27 cellular contexts compared by ENCODE assay signal in genomic region chr2:48337871-48338270, GRCh38.
"Had no signal": no experiment of that assay in that cellular context is flagged by ENCODE, and none has a peak within 500 bp of the region (broad histone marks: within the 10 kb centered on the region; RNA-seq: fewer than 3 reads in every experiment).

No MANE protein-coding gene starts in this region.

- ATAC-seq: natural killer cell; psoas muscle; right cardiac atrium; right lobe of liver; stimulated activated effector memory CD8-positive, alpha-beta T cell treated with anti-CD3 and anti-CD28 coated beads, Interleukin-12 subunit alpha, Interleukin-12 subunit beta, amount 100 ng/mL, for 72 hours; stimulated activated naive B cell treated with anti-CD40 and anti-IgM and Interleukin-4, amounts not matched to agents 10 μg/mL and 1 μg/mL and 100 μg/mL, for 72 hours had no signal

- H3K36me3 ChIP-seq: neural progenitor cell, ovary, right lobe of liver, sigmoid colon, stomach, thoracic aorta, thyroid gland, upper lobe of left lung had no signal

- H3K27me3 Mint-ChIP-seq: progenitor cell of endocrine pancreas; stimulated activated naive B cell treated with anti-CD40 and anti-IgM and Interleukin-4, amounts not matched to agents 10 μg/mL and 1 μg/mL and 100 μg/mL, for 72 hours; stimulated activated naive CD8-positive, alpha-beta T cell treated with anti-CD3 and anti-CD28 coated beads, Interleukin-15, Interleukin-2, amounts not matched to agents 100 ng/mL and 50 ng/mL, for 24 hours had no signal

- H3K27ac ChIP-seq: neural progenitor cell, ovary, parathyroid adenoma, psoas muscle, right lobe of liver, sigmoid colon, stomach, thoracic aorta, thyroid gland, tibial nerve, upper lobe of left lung had no signal

- H3K4me3 Mint-ChIP-seq: natural killer cell; nephron; neural progenitor cell; stimulated activated effector memory CD8-positive, alpha-beta T cell treated with anti-CD3 and anti-CD28 coated beads, Interleukin-12 subunit alpha, Interleukin-12 subunit beta, amount 100 ng/mL, for 72 hours; stimulated activated naive B cell treated with anti-CD40 and anti-IgM and Interleukin-4, amounts not matched to agents 10 μg/mL and 1 μg/mL and 100 μg/mL, for 72 hours; stimulated activated naive CD8-positive, alpha-beta T cell treated with anti-CD3 and anti-CD28 coated beads, Interleukin-15, Interleukin-2, amounts not matched to agents 100 ng/mL and 50 ng/mL, for 24 hours had no signal

- H3K27ac Mint-ChIP-seq: nephron; neural progenitor cell; progenitor cell of endocrine pancreas; stimulated activated effector memory CD8-positive, alpha-beta T cell treated with anti-CD3 and anti-CD28 coated beads, Interleukin-12 subunit alpha, Interleukin-12 subunit beta, amount 100 ng/mL, for 72 hours; stimulated activated naive B cell treated with anti-CD40 and anti-IgM and Interleukin-4, amounts not matched to agents 10 μg/mL and 1 μg/mL and 100 μg/mL, for 72 hours; stimulated activated naive CD8-positive, alpha-beta T cell treated with anti-CD3 and anti-CD28 coated beads, Interleukin-15, Interleukin-2, amounts not matched to agents 100 ng/mL and 50 ng/mL, for 24 hours had no signal

- H3K4me3 ChIP-seq: neural progenitor cell, ovary, psoas muscle, right lobe of liver, sigmoid colon, stomach, thoracic aorta, thyroid gland, tibial nerve, upper lobe of left lung had no signal

- DNase-seq: natural killer cell; occipital lobe; ovary; posterior cingulate gyrus; psoas muscle; right cardiac atrium; right lobe of liver; sigmoid colon; small intestine; stimulated activated CD4-positive, alpha-beta T cell treated with anti-CD3 and anti-CD28 coated beads, Interleukin-15, amount 100 ng/mL, for 24 hours; stimulated activated CD4-positive, alpha-beta T cell treated with anti-CD3 and anti-CD28 coated beads, Interleukin-2, amount 100 ng/mL, for 24 hours; stimulated activated CD4-positive, alpha-beta T cell treated with anti-CD3 and anti-CD28 coated beads, Interleukin-2, amount 100 ng/mL, for 48 hours; stimulated activated CD4-positive, alpha-beta T cell treated with anti-CD3 and anti-CD28 coated beads, Interleukin-4, amount 100 ng/mL, for 24 hours; stimulated activated naive B cell treated with anti-CD40 and anti-IgM and Interleukin-4, amounts not matched to agents 10 μg/mL and 1 μg/mL and 100 μg/mL, for 72 hours; stimulated activated naive CD4-positive, alpha-beta T cell treated with Interleukin-2 at 50 U/mL for 16 hours; stomach; thyroid gland; upper lobe of left lung had no signal

- H3K4me1 Mint-ChIP-seq: nephron, neural progenitor cell had no signal

- H3K9me3 Mint-ChIP-seq: natural killer cell; nephron; stimulated activated effector memory CD8-positive, alpha-beta T cell treated with anti-CD3 and anti-CD28 coated beads, Interleukin-12 subunit alpha, Interleukin-12 subunit beta, amount 100 ng/mL, for 72 hours had no signal

- H3K4me1 ChIP-seq: parathyroid adenoma, thyroid gland had no signal

- FAIRE-seq: small intestine, urothelium cell line had no signal

- H3K36me3 Mint-ChIP-seq: natural killer cell had no signal

- H3K9me3 ChIP-seq: ovary, psoas muscle, right lobe of liver, sigmoid colon, stomach, thoracic aorta, thyroid gland, tibial nerve, upper lobe of left lung had no signal

- H3K27me3 ChIP-seq: neural progenitor cell, ovary, right lobe of liver, sigmoid colon, stomach, thyroid gland, tibial nerve, upper lobe of left lung had no signal
